ENCODE assay signal across 21 cellular contexts in genomic region chr6:148932731-148933130, GRCh38.
"Had no signal": no experiment of that assay in that cellular context is flagged by ENCODE, and none has a peak within 500 bp of the region (broad histone marks: within the 10 kb centered on the region; RNA-seq: fewer than 3 reads in every experiment).

No MANE protein-coding gene starts in this region.

- H3K4me1 Mint-ChIP-seq: activated CD4-positive, alpha-beta memory T cell treated with anti-CD3 and anti-CD28 coated beads, Interleukin-2, amount 10 ng/mL, durations not matched to agents 7 days and 5 days; activated CD8-positive, alpha-beta memory T cell treated with anti-CD3 and anti-CD28 coated beads, Interleukin-2, amount 10 ng/mL, durations not matched to agents 7 days and 5 days; activated naive CD4-positive, alpha-beta T cell treated with anti-CD3 and anti-CD28 coated beads, Interleukin-2, amount 10 ng/mL, durations not matched to agents 7 days and 5 days had no signal

- H3K9me3 Mint-ChIP-seq: activated CD4-positive, alpha-beta memory T cell treated with anti-CD3 and anti-CD28 coated beads, Interleukin-2, amount 10 ng/mL, durations not matched to agents 7 days and 5 days; activated naive CD4-positive, alpha-beta T cell treated with anti-CD3 and anti-CD28 coated beads, Interleukin-2, amount 10 ng/mL, durations not matched to agents 7 days and 5 days; nephron; WTC11 had no signal

- H3K27ac Mint-ChIP-seq: activated CD4-positive, alpha-beta memory T cell treated with anti-CD3 and anti-CD28 coated beads, Interleukin-2, amount 10 ng/mL, durations not matched to agents 7 days and 5 days; activated CD8-positive, alpha-beta memory T cell treated with anti-CD3 and anti-CD28 coated beads, Interleukin-2, amount 10 ng/mL, durations not matched to agents 7 days and 5 days; activated naive CD4-positive, alpha-beta T cell treated with anti-CD3 and anti-CD28 coated beads, Interleukin-2, amount 10 ng/mL, durations not matched to agents 7 days and 5 days had no signal

- H3K36me3 Mint-ChIP-seq: activated CD8-positive, alpha-beta memory T cell treated with anti-CD3 and anti-CD28 coated beads, Interleukin-2, amount 10 ng/mL, durations not matched to agents 7 days and 5 days; activated naive CD4-positive, alpha-beta T cell treated with anti-CD3 and anti-CD28 coated beads, Interleukin-2, amount 10 ng/mL, durations not matched to agents 7 days and 5 days; WTC11 had no signal

- H3K4me3 Mint-ChIP-seq: activated CD4-positive, alpha-beta memory T cell treated with anti-CD3 and anti-CD28 coated beads, Interleukin-2, amount 10 ng/mL, durations not matched to agents 7 days and 5 days; activated CD8-positive, alpha-beta memory T cell treated with anti-CD3 and anti-CD28 coated beads, Interleukin-2, amount 10 ng/mL, durations not matched to agents 7 days and 5 days; activated naive CD4-positive, alpha-beta T cell treated with anti-CD3 and anti-CD28 coated beads, Interleukin-2, amount 10 ng/mL, durations not matched to agents 7 days and 5 days; WTC11 had no signal

- ATAC-seq: activated CD8-positive, alpha-beta memory T cell treated with anti-CD3 and anti-CD28 coated beads, Interleukin-2, amount 10 ng/mL, durations not matched to agents 7 days and 5 days; left cardiac atrium; stimulated activated naive CD8-positive, alpha-beta T cell treated with anti-CD3 and anti-CD28 coated beads, Interleukin-15, Interleukin-2, amounts not matched to agents 100 U/mL and 50 U/mL, for 24 hours; WTC11 had no signal

- H3K27ac ChIP-seq: breast epithelium, neutrophil, ovary, prostate gland, right atrium auricular region had no signal

- H3K27me3 ChIP-seq: breast epithelium, neutrophil, ovary, right atrium auricular region had no signal

- DNase-seq: activated CD4-positive, alpha-beta memory T cell treated with anti-CD3 and anti-CD28 coated beads, Interleukin-2, amount 10 ng/mL, durations not matched to agents 7 days and 5 days; activated CD8-positive, alpha-beta memory T cell treated with anti-CD3 and anti-CD28 coated beads, Interleukin-2, amount 10 ng/mL, durations not matched to agents 7 days and 5 days; activated effector memory CD4-positive, alpha-beta T cell treated with anti-CD3 and anti-CD28 coated beads, Interleukin-2, amount 50 U/mL, for 16 hours; activated naive CD4-positive, alpha-beta T cell treated with anti-CD3 and anti-CD28 coated beads, Interleukin-2, amount 10 ng/mL, durations not matched to agents 7 days and 5 days; activated T-cell treated with anti-CD3 and anti-CD28 coated beads for 4 hours; aorta; cerebellar nuclear complex; foreskin melanocyte; glutamatergic neuron; hippocampal formation; left cardiac atrium; ovary; stimulated activated CD4-positive, alpha-beta T cell treated with anti-CD3 and anti-CD28 coated beads, Interleukin-4, amount 100 ng/mL, for 4 hours; stimulated activated naive CD8-positive, alpha-beta T cell treated with anti-CD3 and anti-CD28 coated beads, Interleukin-15, Interleukin-2, amounts not matched to agents 100 U/mL and 50 U/mL, for 24 hours; T-helper 9 cell had no signal

- H3K4me3 ChIP-seq: breast epithelium, ovary, prostate gland, right atrium auricular region had no signal

- H3K36me3 ChIP-seq: breast epithelium, neutrophil, ovary, prostate gland, right atrium auricular region had no signal

- H3K4me1 ChIP-seq: breast epithelium, prostate gland, right atrium auricular region had no signal

- H3K9me3 ChIP-seq: breast epithelium, neutrophil, ovary, prostate gland, right atrium auricular region had no signal

- H3K27me3 Mint-ChIP-seq: activated CD4-positive, alpha-beta memory T cell treated with anti-CD3 and anti-CD28 coated beads, Interleukin-2, amount 10 ng/mL, durations not matched to agents 7 days and 5 days; activated CD8-positive, alpha-beta memory T cell treated with anti-CD3 and anti-CD28 coated beads, Interleukin-2, amount 10 ng/mL, durations not matched to agents 7 days and 5 days had no signal
